In genomic region chr16:49440156-49441065, GRCh38 we compare ENCODE assay signal across 12 cellular contexts.
DNase-seq lines count a peak whose midpoint lies in the region; ATAC-seq, FAIRE-seq and TF ChIP-seq lines count a peak whose summit lies in the region.
"Had no signal": no experiment of that assay in that cellular context is flagged by ENCODE, and none has a peak within 500 bp of the region (broad histone marks: within the 10 kb centered on the region; RNA-seq: fewer than 3 reads in every experiment).

No MANE protein-coding gene starts in this region.

- H3K4me3 ChIP-seq in liver (ENCODE audit: low read depth in 1 of 3, low read length in 3 of 3) (no peak overlapping the region), HepG2 (replicated peaks in 1 of 3; ENCODE audit: insufficient read depth in 1 of 3, low read depth in 2 of 3, low read length in 3 of 3) (no peak overlapping the region)
- H3K4me3 ChIP-seq: hepatocyte had no signal

- H3K4me3 Mint-ChIP-seq in type B pancreatic cell (no peak overlapping the region), immature natural killer cell (peak overlapping the region in 2 of 5 donors; percentile 26 to 33)

- 78% methylated on average over 20 of the region's 20 CpGs for WGBS in liver
- 22% methylated on average over 20 of the region's 20 CpGs for WGBS in HepG2 (ENCODE audit: low lambda C conversion rate)

- no peaks in the 10 kb centered on the region for H3K36me3 ChIP-seq in liver (ENCODE audit: control insufficient read depth in 4 of 4, insufficient read depth in 3 of 4, low read depth in 1 of 4, low read length in 3 of 4)
- no peaks in the 10 kb centered on the region for H3K36me3 ChIP-seq in HepG2 (replicated peaks in 1 of 2; ENCODE audit: control insufficient read depth in 1 of 2, insufficient read depth in 2 of 2, low read length in 2 of 2)

- H3K4me1 ChIP-seq in liver (ENCODE audit: control insufficient read depth in 4 of 4, insufficient read depth in 4 of 4, low read length in 3 of 4) (peaks cover 0 to 2% (median 0%) of the 10 kb centered on the region in 4 donors), HepG2 (ENCODE audit: insufficient read depth, low read length) (no peaks in the 10 kb centered on the region)

- in situ Hi-C loops in HepG2 (cut with HindIII; ENCODE audit: extremely low pct_ligation_motif_present, low pct_unique_long_range_greater_than_20kb), result no loop called here

- H3K9me3 ChIP-seq in liver (ENCODE audit: control insufficient read depth in 4 of 4, low read length in 3 of 4) (no peaks in the 10 kb centered on the region), HepG2 (ENCODE audit: low read length) (no peaks in the 10 kb centered on the region)

- intact Hi-C loops in HepG2 (cut with micrococcal nuclease; ENCODE audit: unreplicated experiment), result no loop called here

- no peak for DNase-seq in HepG2 (ENCODE audit: low spot score)
- DNase-seq in NCI-H524 (lab: John Stamatoyannopoulos, UW), result peak; percentile 62 to 74
- DNase-seq in left lobe of liver (ENCODE audit: low spot score), result no peak
- DNase-seq in type B pancreatic cell (ENCODE audit: extremely low spot score, unreplicated experiment), result no peak
- no peak for DNase-seq in immature natural killer cell
- no peak for DNase-seq in GM10266 (ENCODE audit: extremely low spot score)
- DNase-seq in NCI-H345 (lab: John Stamatoyannopoulos, UW), result no peak
- DNase-seq: IMR-90, NCI-H226, SHP77 treated with DMSO at 0.1 percent for 48 hours had no signal

- H3K9ac ChIP-seq in liver (ENCODE audit: low read depth in 1 of 2, low read length in 2 of 2), result no peak overlapping the region
- no peak overlapping the region for H3K9ac ChIP-seq in HepG2 (ENCODE audit: insufficient read depth, low read depth, low read length)

- no peak for FAIRE-seq in HepG2 (lab: Jason Lieb, UNC)

- no peak overlapping the region for H3K27ac ChIP-seq in liver (ENCODE audit: low read depth in 1 of 2, low read length in 2 of 2)
- H3K27ac ChIP-seq in HepG2 (ENCODE audit: extremely low read length, insufficient read depth, low read length), result no peak overlapping the region
- H3K27ac ChIP-seq: hepatocyte had no signal

- TF ChIP-seq EP300 in HepG2 (IDR thresholded peaks at IDR 0.05; ENCODE audit: low read depth in 2 of 2, low read length in 2 of 2), result no peak
- TF ChIP-seq EP300 in HepG2 (CRISPR knock-in tag; IDR thresholded peaks at IDR 0.05; ENCODE audit: borderline replicate concordance), result no peak

- H3K9me3 Mint-ChIP-seq in type B pancreatic cell (no peaks in the 10 kb centered on the region), immature natural killer cell (no peaks in the 10 kb centered on the region)

- H3K27me3 ChIP-seq in liver (ENCODE audit: control insufficient read depth in 4 of 4, insufficient read depth in 4 of 4, low read length in 3 of 4) (no peaks in the 10 kb centered on the region), HepG2 (ENCODE audit: control insufficient read depth in 1 of 2, insufficient read depth in 2 of 2, low read length in 2 of 2) (peaks cover 0 to 34% of the 10 kb centered on the region in 2 experiments; a peak in 3 of 5 replicates)

- H3K79me2 ChIP-seq in HepG2 (ENCODE audit: insufficient read depth, low read length), result no peaks in the 10 kb centered on the region
- H3K79me2 ChIP-seq: hepatocyte had no signal

- H4K20me1 ChIP-seq in HepG2 (ENCODE audit: insufficient read depth, low read length), result no peaks in the 10 kb centered on the region

- no peak for ATAC-seq in HepG2
- peak; percentile 63 for ATAC-seq in left lobe of liver

- POLR2A ChIA-PET in HepG2 (lab: Yijun Ruan, JAX), result no interaction called here

- BruUV-seq in HepG2 (replicated peaks; lab: Mats Ljungman, UMichigan), result no TSS peak

- no peaks in the 10 kb centered on the region for H3K36me3 Mint-ChIP-seq in type B pancreatic cell
- no peaks in the 10 kb centered on the region for H3K36me3 Mint-ChIP-seq in immature natural killer cell

- H3K27me3 Mint-ChIP-seq in type B pancreatic cell (peaks cover 28% of the 10 kb centered on the region), immature natural killer cell (ENCODE audit: low read depth in 3 of 3) (peaks cover 1 to 11% (median 1%) of the 10 kb centered on the region in 3 donors)

- no peak overlapping the region for H2AFZ ChIP-seq in HepG2 (ENCODE audit: low read length)

- H3K4me2 ChIP-seq in HepG2 (ENCODE audit: low read depth, low read length), result no peak overlapping the region

- CTCF ChIA-PET in HepG2 (lab: Yijun Ruan, JAX; ENCODE audit: low intra/inter-chr PET ratio, low total read pairs), result no interaction called here

- H3K4me1 Mint-ChIP-seq in type B pancreatic cell (ENCODE audit: unreplicated experiment) (peaks cover 21% of the 10 kb centered on the region), immature natural killer cell (peaks cover 29 to 34% of the 10 kb centered on the region in 2 donors)

- H3K27ac Mint-ChIP-seq in type B pancreatic cell, result no peak overlapping the region
- H3K27ac Mint-ChIP-seq in immature natural killer cell, result peak overlapping the region in 3 of 6 donors; percentile 29 to 64 (median 62)

- TF ChIP-seq RAD21 in liver (IDR thresholded peaks at IDR 0.05), result peak; percentile 42 to 44
- no peak for TF ChIP-seq RAD21 in HepG2 (CRISPR knock-in tag; IDR thresholded peaks at IDR 0.05)

- no peak for TF ChIP-seq POLR2A in HepG2 (IDR thresholded peaks at IDR 0.05; ENCODE audit: insufficient read depth in 1 of 2, low read depth in 2 of 2, low read length in 2 of 2)

- TF ChIP-seq CTCF in liver (IDR thresholded peaks at IDR 0.05; ENCODE audit: low read depth, low read length, missing input control) (peak; percentile 21), HepG2 (CRISPR knock-in tag; IDR thresholded peaks at IDR 0.05) (no peak), type B pancreatic cell (conservative IDR thresholded peaks at IDR 0.05) (peak; percentile 45), GM10266 (IDR thresholded peaks at IDR 0.05; ENCODE audit: control insufficient read depth, insufficient read depth, low read depth, missing control alignments) (no peak)

TF ChIP-seq in liver, 16 proteins besides CTCF, POLR2A, EP300 and RAD21 (continues in another document):
- TF ChIP-seq RXRA (IDR thresholded peaks at IDR 0.05) (no peak), ATF3 (IDR thresholded peaks at IDR 0.05) (no peak), REST (IDR thresholded peaks at IDR 0.05) (no peak)

TF ChIP-seq in HepG2, 621 proteins besides CTCF, POLR2A, EP300 and RAD21 (continues in another document):
- TF ChIP-seq ZNF652 (CRISPR knock-in tag; IDR thresholded peaks at IDR 0.05; ENCODE audit: borderline replicate concordance, low read depth) (no peak), ETV6 (CRISPR knock-in tag; conservative IDR thresholded peaks at IDR 0.05) (no peak), MXD1 (CRISPR knock-in tag; IDR thresholded peaks at IDR 0.05) (no peak), ELF1 (CRISPR knock-in tag; IDR thresholded peaks at IDR 0.05) (no peak), ZMAT3 (CRISPR knock-in tag; conservative IDR thresholded peaks at IDR 0.05) (no peak), NFATC3 (CRISPR knock-in tag; IDR thresholded peaks at IDR 0.05) (no peak), CSRNP1 (CRISPR knock-in tag; IDR thresholded peaks at IDR 0.05) (no peak), YEATS2 (CRISPR knock-in tag; IDR thresholded peaks at IDR 0.05; ENCODE audit: borderline replicate concordance) (no peak), SETDB1 (CRISPR knock-in tag; IDR thresholded peaks at IDR 0.05; ENCODE audit: borderline replicate concordance) (no peak), HIC2 (CRISPR knock-in tag; IDR thresholded peaks at IDR 0.05; ENCODE audit: low read depth) (no peak), ZNF576 (CRISPR knock-in tag; IDR thresholded peaks at IDR 0.05) (no peak), DNMT1 (CRISPR knock-in tag; IDR thresholded peaks at IDR 0.05) (no peak), HMG20B (CRISPR knock-in tag; conservative IDR thresholded peaks at IDR 0.05) (no peak), SNAPC5 (CRISPR knock-in tag; IDR thresholded peaks at IDR 0.05; ENCODE audit: borderline replicate concordance) (no peak), PPARG (CRISPR knock-in tag; conservative IDR thresholded peaks at IDR 0.05) (no peak), ZBTB7B (CRISPR knock-in tag; IDR thresholded peaks at IDR 0.05) (no peak), ETV5 (CRISPR knock-in tag; IDR thresholded peaks at IDR 0.05; ENCODE audit: borderline replicate concordance) (no peak)

Comparison
In these comparisons a context has a peak if more than half of its experiments do, and no peak if none do; other contexts are left out.
1. CTCF ChIP-seq: peak in liver (single experiment) and type B pancreatic cell (single experiment); none in HepG2 (single experiment) and GM10266 (single experiment).
2. DNase-seq: peak in NCI-H524 (2 of 2); none in HepG2 (single experiment), left lobe of liver (single experiment), type B pancreatic cell (single experiment), immature natural killer cell (0 of 3), GM10266 (single experiment) and NCI-H345 (single experiment).